In genomic region chr15:64841258-64842098, GRCh38 we compare ENCODE assay signal across 8 cellular contexts. TPM values are rescaled to one million over a fixed set of nuclear protein-coding genes. Genes with fewer than 3 reads are reported as not detected.
DNase-seq lines count a peak whose midpoint lies in the region; TF ChIP-seq lines count a peak whose summit lies in the region.

PLEKHO2 (plus strand) TSS chr15:64841915; CDS start chr15:64842017, 102 bp downstream.

- H2AFZ ChIP-seq in MM.1S (ENCODE audit: low read length): peak within 1 kb of the TSS; percentile 71
- H2AFZ ChIP-seq in neuron (ENCODE audit: low read depth, low read length): peak within 1 kb of the TSS; percentile 95

- DNase-seq in H7 (peak; percentile 99), MM.1S (peak; percentile 93), SJSA1 (ENCODE audit: low read depth in 1 of 2, low spot score in 2 of 2) (peak; percentile 93 to 99), foreskin melanocyte (peak; percentile 94), stromal cell of bone marrow (ENCODE audit: low read depth) (peak; percentile 89)
- peak; percentile 35 to 91 (median 68) for DNase-seq in activated naive CD4-positive, alpha-beta T cell (lab: John Stamatoyannopoulos, UW)

- peaks cover 24% of the 10 kb centered on the region for H3K4me1 ChIP-seq in ES-I3 (ENCODE audit: insufficient read depth, low read length)
- peaks cover 15% of the 10 kb centered on the region for H3K4me1 ChIP-seq in MM.1S (ENCODE audit: low read length)
- peaks cover 38% of the 10 kb centered on the region for H3K4me1 ChIP-seq in SJSA1 (replicated peaks)
- peaks cover 21% of the 10 kb centered on the region for H3K4me1 ChIP-seq in neuron (ENCODE audit: insufficient read depth, low read length)

- H3K27ac ChIP-seq in MM.1S (ENCODE audit: low read length) (peak within 1 kb of the TSS; percentile 64; the same call in 1 of the 2 replicates), SJSA1 (peak within 1 kb of the TSS; percentile 73)

- peaks cover 47% of the 10 kb centered on the region for H3K79me2 ChIP-seq in MM.1S (ENCODE audit: low read length)

- peak within 1 kb of the TSS; percentile 95 for H3K4me3 ChIP-seq in H7 (ENCODE audit: insufficient read depth, low read depth, low read length)
- H3K4me3 ChIP-seq in MM.1S (ENCODE audit: low read length): peak within 1 kb of the TSS; percentile 96
- peak within 1 kb of the TSS; percentile 81 for H3K4me3 ChIP-seq in SJSA1
- peak within 1 kb of the TSS; percentile 74 for H3K4me3 ChIP-seq in neuron (ENCODE audit: low read length)

- no peaks in the 10 kb centered on the region for H3K9me2 ChIP-seq in MM.1S (replicated peaks; ENCODE audit: insufficient read depth, low read length)

- H3K9me3 ChIP-seq in ES-I3 (ENCODE audit: control insufficient read depth, insufficient read depth, low read length): no peaks in the 10 kb centered on the region
- no peaks in the 10 kb centered on the region for H3K9me3 ChIP-seq in MM.1S (replicated peaks; ENCODE audit: insufficient read depth, low read length)
- no peaks in the 10 kb centered on the region for H3K9me3 ChIP-seq in SJSA1 (replicated peaks)
- H3K9me3 ChIP-seq in neuron (ENCODE audit: low read length): no peaks in the 10 kb centered on the region

- TF ChIP-seq CTCF in MM.1S (IDR thresholded peaks at IDR 0.05; ENCODE audit: low read length): peak; percentile 24

- H4K20me1 ChIP-seq in MM.1S (ENCODE audit: insufficient read depth, low read length): no peaks in the 10 kb centered on the region; the same call in 1 of the 2 replicates

- H3K36me3 ChIP-seq in ES-I3 (ENCODE audit: insufficient read depth, low read length): no peaks in the 10 kb centered on the region
- peaks cover under 1% of the 10 kb centered on the region; the same call in 1 of the 2 replicates for H3K36me3 ChIP-seq in H7 (replicated peaks; ENCODE audit: control insufficient read depth, insufficient read depth, low read length)
- no peaks in the 10 kb centered on the region for H3K36me3 ChIP-seq in MM.1S (replicated peaks; ENCODE audit: insufficient read depth, low read length)
- H3K36me3 ChIP-seq in SJSA1: peaks cover 9% of the 10 kb centered on the region
- H3K36me3 ChIP-seq in neuron (ENCODE audit: insufficient read depth, low read length): no peaks in the 10 kb centered on the region

- H3K4me2 ChIP-seq in MM.1S (ENCODE audit: low read depth, low read length): peak within 1 kb of the TSS; percentile 99

- H3F3A ChIP-seq in MM.1S (ENCODE audit: insufficient read depth, low read length): peaks cover 10% of the 10 kb centered on the region; the same call in 1 of the 2 replicates

- H3K9ac ChIP-seq in ES-I3 (ENCODE audit: low read depth, low read length) (peak within 1 kb of the TSS; percentile 93), MM.1S (ENCODE audit: low read length) (peak within 1 kb of the TSS; percentile 88)

- H3K27me3 ChIP-seq in H7 (ENCODE audit: control insufficient read depth, insufficient read depth, low read length) (no peaks in the 10 kb centered on the region), MM.1S (replicated peaks; ENCODE audit: insufficient read depth, low read length) (no peaks in the 10 kb centered on the region), SJSA1 (replicated peaks) (no peaks in the 10 kb centered on the region), neuron (ENCODE audit: insufficient read depth, low read length) (no peaks in the 10 kb centered on the region)

RNA-seq across cellular contexts. Expression of gene PLEKHO2, which starts in this region (rescaled TPM):
- 14.5 and 17.0 TPM in 2 replicates for total RNA-seq in H7 (2014; rRNA removed; shearing (Covaris generic))
- 21.4 and 21.7 TPM in 2 replicates for total RNA-seq in SJSA1 (2014; rRNA removed; shearing (Covaris generic))

Comparison
In these comparisons a context has a peak if more than half of its experiments do, and no peak if none do; other contexts are left out.
1. Peak in every context shown above with its lines: DNase-seq, H3K4me3 ChIP-seq and H3K27ac ChIP-seq.